In genomic region chr2:197168705-197169104, GRCh38 we compare ENCODE assay signal across 8 cellular contexts.
DNase-seq lines count a peak whose midpoint lies in the region; ATAC-seq and TF ChIP-seq lines count a peak whose summit lies in the region.

No MANE protein-coding gene starts in this region.

- peaks cover 87% of the 10 kb centered on the region for H3K4me1 ChIP-seq in CD4-positive, alpha-beta memory T cell (ENCODE audit: insufficient read depth, low read length)
- peaks cover 0 to 32% (median 4%) of the 10 kb centered on the region in 12 donors for H3K4me1 ChIP-seq in heart left ventricle

- H3K4me3 ChIP-seq in CD4-positive, alpha-beta memory T cell (ENCODE audit: low read length in 2 of 2): no peak overlapping the region
- no peak overlapping the region for H3K4me3 ChIP-seq in heart left ventricle
- no peak overlapping the region for H3K4me3 ChIP-seq in retinal pigment epithelial cell (ENCODE audit: low read length)

- POLR2A ChIA-PET in CD4-positive, alpha-beta memory T cell (lab: Charles Lee; ENCODE audit: partially characterized antibody): interaction anchor here (0.6 to 1.6 kb wide), 6 partner anchors 10 to 267 kb away, joined by 3 to 6 read pairs (median 4); partner anchors contain the start of gene SF3B1

- peaks cover 7% of the 10 kb centered on the region for H3K36me3 ChIP-seq in CD4-positive, alpha-beta memory T cell (ENCODE audit: insufficient read depth, low read length)
- no peaks in the 10 kb centered on the region for H3K36me3 ChIP-seq in heart left ventricle

- no peak for TF ChIP-seq POLR2A in heart left ventricle (IDR thresholded peaks at IDR 0.05)

- H3K9me3 Mint-ChIP-seq in CD4-positive, alpha-beta memory T cell: no peaks in the 10 kb centered on the region
- no peaks in the 10 kb centered on the region for H3K9me3 Mint-ChIP-seq in activated naive CD4-positive, alpha-beta T cell treated with anti-CD3 and anti-CD28 coated beads for 36 hours

- peaks cover 25 to 38% of the 10 kb centered on the region in 2 donors for H3K36me3 Mint-ChIP-seq in CD4-positive, alpha-beta memory T cell
- peaks cover 7% of the 10 kb centered on the region for H3K36me3 Mint-ChIP-seq in activated naive CD4-positive, alpha-beta T cell treated with anti-CD3 and anti-CD28 coated beads for 36 hours (ENCODE audit: low read depth)

- in situ Hi-C loops in SK-MEL-5 (cut with HindIII; ENCODE audit: low pct_unique_long_range_greater_than_20kb, low sequenced_read_pairs): no loop called here

- no peaks in the 10 kb centered on the region for H3K27me3 ChIP-seq in CD4-positive, alpha-beta memory T cell (ENCODE audit: insufficient read depth, low read length)
- H3K27me3 ChIP-seq in heart left ventricle: no peaks in the 10 kb centered on the region

- peak overlapping the region in 4 of 8 donors; percentile 4 to 41 (median 28) for H3K4me3 Mint-ChIP-seq in CD4-positive, alpha-beta memory T cell
- no peak overlapping the region for H3K4me3 Mint-ChIP-seq in activated naive CD4-positive, alpha-beta T cell treated with anti-CD3 and anti-CD28 coated beads for 36 hours

- no peaks in the 10 kb centered on the region for H3K27me3 Mint-ChIP-seq in CD4-positive, alpha-beta memory T cell
- H3K27me3 Mint-ChIP-seq in activated naive CD4-positive, alpha-beta T cell treated with anti-CD3 and anti-CD28 coated beads for 36 hours (ENCODE audit: low read depth): no peaks in the 10 kb centered on the region

- H3K4me1 Mint-ChIP-seq in CD4-positive, alpha-beta memory T cell: peaks cover 52 to 84% (median 65%) of the 10 kb centered on the region in 4 donors
- H3K4me1 Mint-ChIP-seq in activated naive CD4-positive, alpha-beta T cell treated with anti-CD3 and anti-CD28 coated beads for 36 hours (ENCODE audit: low read depth): peaks cover 60% of the 10 kb centered on the region

- intact Hi-C loops in CD4-positive, alpha-beta memory T cell (cut with micrococcal nuclease): loop anchor here (1.0 to 5.0 kb wide), 4 partner anchors 16 to 156 kb away; no protein-coding TSS in a partner anchor
- intact Hi-C loops in activated naive CD4-positive, alpha-beta T cell treated with anti-CD3 and anti-CD28 coated beads for 36 hours (cut with micrococcal nuclease): loop anchor here (1.0 to 5.0 kb wide), 5 partner anchors 36 to 418 kb away; no protein-coding TSS in a partner anchor
- intact Hi-C loops in heart left ventricle (cut with DNase I): loop anchor here in 6 of 10 donors (2.0 to 10.0 kb wide), 6 partner anchors 36 to 158 kb away; no protein-coding TSS in a partner anchor

- TF ChIP-seq CTCF in heart left ventricle (IDR thresholded peaks at IDR 0.05) (peak; percentile 26 to 59 (median 43)), retinal pigment epithelial cell (conservative IDR thresholded peaks at IDR 0.05; ENCODE audit: low read depth, low read length) (peak; percentile 86)

- CTCF ChIA-PET in CD4-positive, alpha-beta memory T cell (lab: Charles Lee; ENCODE audit: partially characterized antibody): interaction anchor here (0.6 to 7.6 kb wide), 38 partner anchors 9 to 221 kb away, joined by 3 to 168 read pairs (median 4); no protein-coding TSS in a partner anchor
- CTCF ChIA-PET in activated naive CD4-positive, alpha-beta T cell treated with anti-CD3 and anti-CD28 coated beads for 36 hours (lab: Charles Lee): interaction anchor here (0.6 to 6.9 kb wide), 29 partner anchors 10 to 218 kb away, joined by 3 to 78 read pairs (median 5); no protein-coding TSS in a partner anchor

- H3K27ac ChIP-seq in CD4-positive, alpha-beta memory T cell (ENCODE audit: low read depth, low read length): peak overlapping the region; percentile 7
- H3K27ac ChIP-seq in heart left ventricle: no peak overlapping the region

- H3K27ac Mint-ChIP-seq in CD4-positive, alpha-beta memory T cell: peak overlapping the region; percentile 53 to 91 (median 81)
- peak overlapping the region; percentile 73 for H3K27ac Mint-ChIP-seq in activated naive CD4-positive, alpha-beta T cell treated with anti-CD3 and anti-CD28 coated beads for 36 hours

- H3K9me3 ChIP-seq in CD4-positive, alpha-beta memory T cell (ENCODE audit: control insufficient read depth in 1 of 2, low read length in 2 of 2): no peaks in the 10 kb centered on the region
- no peaks in the 10 kb centered on the region for H3K9me3 ChIP-seq in heart left ventricle

- peak; percentile 45 to 73 (median 50) for DNase-seq in CD4-positive, alpha-beta memory T cell
- DNase-seq in SK-MEL-5 (ENCODE audit: low read depth, low spot score): peak; percentile 81
- DNase-seq in activated naive CD4-positive, alpha-beta T cell treated with anti-CD3 and anti-CD28 coated beads for 36 hours: peak; percentile 90
- DNase-seq in heart left ventricle: peak; percentile 36 to 68 (median 53)
- no peak for DNase-seq in retinal pigment epithelial cell (ENCODE audit: low read depth)
- DNase-seq in middle frontal gyrus (ENCODE audit: extremely low spot score, low spot score): no peak

- 38 to 49% (median 47%) methylated on average over 5 of the region's 5 CpGs for WGBS in heart left ventricle, 4 donors

- ATAC-seq in GM19324 (IDR thresholded peaks at IDR 0.05; ENCODE audit: low FRiP score, unreplicated experiment) (peak; percentile 43), HG03571 (IDR thresholded peaks at IDR 0.05; ENCODE audit: unreplicated experiment) (peak; percentile 82), heart left ventricle (peak in 3 of 4 donors; percentile 61 to 83 (median 69))

Comparison
In these comparisons a context has a peak if more than half of its experiments do, and no peak if none do; other contexts are left out.
1. DNase-seq: peak in CD4-positive, alpha-beta memory T cell (5 of 5), SK-MEL-5 (single experiment), activated naive CD4-positive, alpha-beta T cell treated with anti-CD3 and anti-CD28 coated beads for 36 hours (single experiment) and heart left ventricle (5 of 5); none in retinal pigment epithelial cell (single experiment) and middle frontal gyrus (single experiment).
2. Peak in every context shown above with its lines, with median percentiles within 50 percentile points of each other: ATAC-seq.